ENCODE assay signal across 1 cellular context in the genomic region with DNA sequence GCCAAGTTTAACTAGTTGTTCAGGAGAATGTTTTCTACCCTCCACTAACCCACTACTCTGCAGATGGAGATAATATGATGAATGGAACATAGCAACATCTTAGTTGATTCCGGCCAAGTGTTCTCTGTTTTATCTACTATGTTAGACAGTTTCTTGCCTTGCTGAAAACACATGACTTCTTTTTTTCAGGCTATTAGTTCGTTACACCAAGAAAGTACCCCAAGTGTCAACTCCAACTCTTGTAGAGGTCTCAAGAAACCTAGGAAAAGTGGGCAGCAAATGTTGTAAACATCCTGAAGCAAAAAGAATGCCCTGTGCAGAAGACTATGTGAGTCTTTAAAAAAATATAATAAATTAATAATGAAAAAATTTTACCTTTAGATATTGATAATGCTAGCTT.
TF ChIP-seq lines count a peak whose summit lies in the region.

No MANE protein-coding gene starts in this region.

TF ChIP-seq in HepG2, 621 proteins besides CTCF, POLR2A, EP300 and RAD21 (continued from another document):
- TF ChIP-seq POLR2AphosphoS5 (IDR thresholded peaks at IDR 0.05; ENCODE audit: low read depth, low read length) = peak; percentile 80
- TF ChIP-seq CC2D1A (CRISPR knock-in tag; IDR thresholded peaks at IDR 0.05) = 0 out of 2 replicates have a peak, but pooled peaks have one; percentile 9
- TF ChIP-seq RBFOX2 (IDR thresholded peaks at IDR 0.05; ENCODE audit: low read depth, low read length) = peak; percentile 56
- TF ChIP-seq, protein P1, sequence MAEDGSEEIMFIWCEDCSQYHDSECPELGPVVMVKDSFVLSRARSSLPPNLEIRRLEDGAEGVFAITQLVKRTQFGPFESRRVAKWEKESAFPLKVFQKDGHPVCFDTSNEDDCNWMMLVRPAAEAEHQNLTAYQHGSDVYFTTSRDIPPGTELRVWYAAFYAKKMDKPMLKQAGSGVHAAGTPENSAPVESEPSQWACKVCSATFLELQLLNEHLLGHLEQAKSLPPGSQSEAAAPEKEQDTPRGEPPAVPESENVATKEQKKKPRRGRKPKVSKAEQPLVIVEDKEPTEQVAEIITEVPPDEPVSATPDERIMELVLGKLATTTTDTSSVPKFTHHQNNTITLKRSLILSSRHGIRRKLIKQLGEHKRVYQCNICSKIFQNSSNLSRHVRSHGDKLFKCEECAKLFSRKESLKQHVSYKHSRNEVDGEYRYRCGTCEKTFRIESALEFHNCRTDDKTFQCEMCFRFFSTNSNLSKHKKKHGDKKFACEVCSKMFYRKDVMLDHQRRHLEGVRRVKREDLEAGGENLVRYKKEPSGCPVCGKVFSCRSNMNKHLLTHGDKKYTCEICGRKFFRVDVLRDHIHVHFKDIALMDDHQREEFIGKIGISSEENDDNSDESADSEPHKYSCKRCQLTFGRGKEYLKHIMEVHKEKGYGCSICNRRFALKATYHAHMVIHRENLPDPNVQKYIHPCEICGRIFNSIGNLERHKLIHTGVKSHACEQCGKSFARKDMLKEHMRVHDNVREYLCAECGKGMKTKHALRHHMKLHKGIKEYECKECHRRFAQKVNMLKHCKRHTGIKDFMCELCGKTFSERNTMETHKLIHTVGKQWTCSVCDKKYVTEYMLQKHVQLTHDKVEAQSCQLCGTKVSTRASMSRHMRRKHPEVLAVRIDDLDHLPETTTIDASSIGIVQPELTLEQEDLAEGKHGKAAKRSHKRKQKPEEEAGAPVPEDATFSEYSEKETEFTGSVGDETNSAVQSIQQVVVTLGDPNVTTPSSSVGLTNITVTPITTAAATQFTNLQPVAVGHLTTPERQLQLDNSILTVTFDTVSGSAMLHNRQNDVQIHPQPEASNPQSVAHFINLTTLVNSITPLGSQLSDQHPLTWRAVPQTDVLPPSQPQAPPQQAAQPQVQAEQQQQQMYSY (CRISPR knock-in tag; IDR thresholded peaks at IDR 0.05) = no peak
- 0 out of 2 replicates have a peak, but pooled peaks have one; percentile 19 for TF ChIP-seq ZSCAN31 (CRISPR knock-in tag; IDR thresholded peaks at IDR 0.05; ENCODE audit: low read depth)
- TF ChIP-seq NR2F2 (IDR thresholded peaks at IDR 0.05; ENCODE audit: borderline replicate concordance, low read depth) = 0 out of 2 replicates have a peak, but pooled peaks have one; percentile 11
- peak; percentile 74 for TF ChIP-seq RBM22 (optimal IDR thresholded peaks at IDR 0.05; ENCODE audit: low read length)
- TF ChIP-seq POLR2G (IDR thresholded peaks at IDR 0.05; ENCODE audit: low read depth, low read length) = peak; percentile 2; the same call in 1 of the 2 replicates
- TF ChIP-seq NFIC (IDR thresholded peaks at IDR 0.05; ENCODE audit: low read length) = peak; percentile 43; the same call in 1 of the 2 replicates
- TF ChIP-seq, protein P2, sequence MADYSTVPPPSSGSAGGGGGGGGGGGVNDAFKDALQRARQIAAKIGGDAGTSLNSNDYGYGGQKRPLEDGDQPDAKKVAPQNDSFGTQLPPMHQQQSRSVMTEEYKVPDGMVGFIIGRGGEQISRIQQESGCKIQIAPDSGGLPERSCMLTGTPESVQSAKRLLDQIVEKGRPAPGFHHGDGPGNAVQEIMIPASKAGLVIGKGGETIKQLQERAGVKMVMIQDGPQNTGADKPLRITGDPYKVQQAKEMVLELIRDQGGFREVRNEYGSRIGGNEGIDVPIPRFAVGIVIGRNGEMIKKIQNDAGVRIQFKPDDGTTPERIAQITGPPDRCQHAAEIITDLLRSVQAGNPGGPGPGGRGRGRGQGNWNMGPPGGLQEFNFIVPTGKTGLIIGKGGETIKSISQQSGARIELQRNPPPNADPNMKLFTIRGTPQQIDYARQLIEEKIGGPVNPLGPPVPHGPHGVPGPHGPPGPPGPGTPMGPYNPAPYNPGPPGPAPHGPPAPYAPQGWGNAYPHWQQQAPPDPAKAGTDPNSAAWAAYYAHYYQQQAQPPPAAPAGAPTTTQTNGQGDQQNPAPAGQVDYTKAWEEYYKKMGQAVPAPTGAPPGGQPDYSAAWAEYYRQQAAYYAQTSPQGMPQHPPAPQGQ (CRISPR knock-in tag; IDR thresholded peaks at IDR 0.05; ENCODE audit: borderline replicate concordance) = peak; percentile 12; the same call in 1 of the 2 replicates
- TF ChIP-seq MXI1 (IDR thresholded peaks at IDR 0.05; ENCODE audit: borderline replicate concordance, low read depth, low read length) = no peak
- 0 out of 2 replicates have a peak, but pooled peaks have one; percentile 20 for TF ChIP-seq NCOA1 (CRISPR knock-in tag; IDR thresholded peaks at IDR 0.05)
